Comparison of ENCODE assay signal across 16 cellular contexts in the genomic region with DNA sequence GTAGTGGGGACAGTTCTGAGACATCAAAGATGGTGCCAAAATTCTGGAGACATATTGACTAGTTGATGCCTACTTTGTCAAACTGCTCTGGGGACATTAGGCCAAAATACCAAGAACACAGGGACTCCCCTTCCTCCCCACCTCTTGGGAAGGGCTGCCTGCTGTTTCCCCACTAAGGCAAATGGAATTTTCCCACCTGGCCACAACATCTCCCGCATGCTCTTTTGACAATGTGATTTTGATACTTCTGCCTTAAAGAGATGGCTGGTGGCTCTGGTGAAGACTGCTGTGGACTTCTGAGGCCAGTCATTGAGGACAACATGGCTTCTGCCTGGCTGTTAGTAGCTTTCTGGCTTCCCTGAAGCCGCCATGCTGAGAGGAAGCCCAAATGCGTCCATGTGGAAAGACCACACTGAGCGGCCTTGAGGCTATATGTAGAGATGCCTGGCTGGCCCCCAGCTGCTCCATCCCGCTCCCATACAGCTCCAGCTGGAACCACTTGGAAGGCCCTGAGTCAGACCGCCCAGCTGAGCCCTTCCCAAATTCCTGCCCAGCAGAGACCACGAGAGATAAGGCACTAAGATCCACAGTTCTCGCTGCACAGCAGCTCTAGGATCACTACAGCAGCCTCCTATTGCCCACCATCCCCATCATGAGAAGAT.
DNase-seq lines count a peak whose midpoint lies in the region; ATAC-seq and TF ChIP-seq lines count a peak whose summit lies in the region.
"Had no signal": no experiment of that assay in that cellular context is flagged by ENCODE, and none has a peak within 500 bp of the region (broad histone marks: within the 10 kb centered on the region; RNA-seq: fewer than 3 reads in every experiment).

No MANE protein-coding gene starts in this region.

- no peaks in the 10 kb centered on the region for H3K36me3 ChIP-seq in GM23338 (ENCODE audit: insufficient read depth)
- H3K36me3 ChIP-seq in upper lobe of right lung, result no peaks in the 10 kb centered on the region
- H3K36me3 ChIP-seq: BE2C had no signal

- intact Hi-C loops in upper lobe of right lung (cut with DNase I), result no loop called here

- H3K4me3 Mint-ChIP-seq in GM23338, result no peak overlapping the region
- H3K4me3 Mint-ChIP-seq: CD4-positive, alpha-beta memory T cell had no signal

- no peaks in the 10 kb centered on the region for H3K79me2 ChIP-seq in GM23338 (replicated peaks; ENCODE audit: insufficient read depth)

- no peaks in the 10 kb centered on the region; the same call in 2 of the 3 replicates for H3K4me1 Mint-ChIP-seq in GM23338
- H3K4me1 Mint-ChIP-seq: CD4-positive, alpha-beta memory T cell; IgD-negative memory B cell had no signal

- no peaks in the 10 kb centered on the region for H3F3A ChIP-seq in GM23338 (replicated peaks; ENCODE audit: low read depth)

- H3K36me3 Mint-ChIP-seq in GM23338 (ENCODE audit: low read depth), result no peaks in the 10 kb centered on the region
- H3K36me3 Mint-ChIP-seq: CD4-positive, alpha-beta memory T cell; IgD-negative memory B cell had no signal

- no peak overlapping the region for H2AFZ ChIP-seq in GM23338
- H2AFZ ChIP-seq: GM23248 had no signal

- H3K9me3 ChIP-seq in upper lobe of right lung, result no peaks in the 10 kb centered on the region
- H3K9me3 ChIP-seq: A549, BE2C had no signal

- H3K27me3 ChIP-seq in GM23338 (ENCODE audit: insufficient read depth) (no peaks in the 10 kb centered on the region), upper lobe of right lung (no peaks in the 10 kb centered on the region)
- H3K27me3 ChIP-seq: BE2C had no signal

- ATAC-seq in GM23338 (no peak), upper lobe of right lung (peak; percentile 24), GM21619 (IDR thresholded peaks at IDR 0.05; ENCODE audit: unreplicated experiment) (no peak), GM21526 (IDR thresholded peaks at IDR 0.05; ENCODE audit: low FRiP score, unreplicated experiment) (no peak), GM18907 (IDR thresholded peaks at IDR 0.05; ENCODE audit: unreplicated experiment) (no peak)
- ATAC-seq: A549 had no signal

- H4K20me1 ChIP-seq in GM23338 (replicated peaks; ENCODE audit: insufficient read depth), result no peaks in the 10 kb centered on the region

- no peaks in the 10 kb centered on the region; the same call in 2 of the 3 replicates for H3K9me3 Mint-ChIP-seq in GM23338

- no peak overlapping the region for H3K27ac Mint-ChIP-seq in GM23338
- H3K27ac Mint-ChIP-seq: CD4-positive, alpha-beta memory T cell; IgD-negative memory B cell had no signal

- 0 out of 2 replicates have a peak, but pooled peaks cover 5% of the 10 kb centered on the region for H3K9me2 ChIP-seq in GM23338 (ENCODE audit: insufficient read depth)

- H3K4me3 ChIP-seq in GM23338, result no peak overlapping the region
- H3K4me3 ChIP-seq in upper lobe of right lung, result no peak overlapping the region
- H3K4me3 ChIP-seq: A549, GM23248 had no signal

- TF ChIP-seq CTCF in GM23338 (conservative IDR thresholded peaks at IDR 0.05; ENCODE audit: low read depth in 2 of 2) (no peak), upper lobe of right lung (IDR thresholded peaks at IDR 0.05) (no peak)

- peaks cover 8% of the 10 kb centered on the region for H3K27me3 Mint-ChIP-seq in GM23338 (ENCODE audit: insufficient read depth, low read depth, poor library complexity)

- H3K27ac ChIP-seq in GM23338 (ENCODE audit: low read depth) (no peak overlapping the region), upper lobe of right lung (no peak overlapping the region)
- H3K27ac ChIP-seq: A549, C4-2B, GM23248 had no signal

- H3K4me2 ChIP-seq in GM23338, result no peak overlapping the region
- H3K4me2 ChIP-seq: A549 had no signal

- no peaks in the 10 kb centered on the region for H3K4me1 ChIP-seq in GM23338 (ENCODE audit: insufficient read depth)
- no peaks in the 10 kb centered on the region for H3K4me1 ChIP-seq in upper lobe of right lung
- H3K4me1 ChIP-seq: A549, BE2C had no signal

- DNase-seq in GM23338 (ENCODE audit: low spot score) (peak; percentile 4), RPMI7951 (ENCODE audit: low read depth) (peak; percentile 50), mesenteric fat pad (ENCODE audit: low spot score) (peak; percentile 53), upper lobe of right lung (no peak)
- DNase-seq: BE2C; CD4-positive, alpha-beta memory T cell; DMS153; GDM1; GM23248; H7 had no signal

TF ChIP-seq in GM23338, 12 proteins besides CTCF, POLR2A, EP300 and RAD21:
- TF ChIP-seq, protein P1, sequence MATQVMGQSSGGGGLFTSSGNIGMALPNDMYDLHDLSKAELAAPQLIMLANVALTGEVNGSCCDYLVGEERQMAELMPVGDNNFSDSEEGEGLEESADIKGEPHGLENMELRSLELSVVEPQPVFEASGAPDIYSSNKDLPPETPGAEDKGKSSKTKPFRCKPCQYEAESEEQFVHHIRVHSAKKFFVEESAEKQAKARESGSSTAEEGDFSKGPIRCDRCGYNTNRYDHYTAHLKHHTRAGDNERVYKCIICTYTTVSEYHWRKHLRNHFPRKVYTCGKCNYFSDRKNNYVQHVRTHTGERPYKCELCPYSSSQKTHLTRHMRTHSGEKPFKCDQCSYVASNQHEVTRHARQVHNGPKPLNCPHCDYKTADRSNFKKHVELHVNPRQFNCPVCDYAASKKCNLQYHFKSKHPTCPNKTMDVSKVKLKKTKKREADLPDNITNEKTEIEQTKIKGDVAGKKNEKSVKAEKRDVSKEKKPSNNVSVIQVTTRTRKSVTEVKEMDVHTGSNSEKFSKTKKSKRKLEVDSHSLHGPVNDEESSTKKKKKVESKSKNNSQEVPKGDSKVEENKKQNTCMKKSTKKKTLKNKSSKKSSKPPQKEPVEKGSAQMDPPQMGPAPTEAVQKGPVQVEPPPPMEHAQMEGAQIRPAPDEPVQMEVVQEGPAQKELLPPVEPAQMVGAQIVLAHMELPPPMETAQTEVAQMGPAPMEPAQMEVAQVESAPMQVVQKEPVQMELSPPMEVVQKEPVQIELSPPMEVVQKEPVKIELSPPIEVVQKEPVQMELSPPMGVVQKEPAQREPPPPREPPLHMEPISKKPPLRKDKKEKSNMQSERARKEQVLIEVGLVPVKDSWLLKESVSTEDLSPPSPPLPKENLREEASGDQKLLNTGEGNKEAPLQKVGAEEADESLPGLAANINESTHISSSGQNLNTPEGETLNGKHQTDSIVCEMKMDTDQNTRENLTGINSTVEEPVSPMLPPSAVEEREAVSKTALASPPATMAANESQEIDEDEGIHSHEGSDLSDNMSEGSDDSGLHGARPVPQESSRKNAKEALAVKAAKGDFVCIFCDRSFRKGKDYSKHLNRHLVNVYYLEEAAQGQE (IDR thresholded peaks at IDR 0.05; ENCODE audit: unreplicated experiment), result no peak
- TF ChIP-seq ZNF331 (CRISPR knock-in tag; IDR thresholded peaks at IDR 0.05; ENCODE audit: low read depth), result peak; percentile 71
